ENCODE assay signal across 18 cellular contexts in the genomic region with DNA sequence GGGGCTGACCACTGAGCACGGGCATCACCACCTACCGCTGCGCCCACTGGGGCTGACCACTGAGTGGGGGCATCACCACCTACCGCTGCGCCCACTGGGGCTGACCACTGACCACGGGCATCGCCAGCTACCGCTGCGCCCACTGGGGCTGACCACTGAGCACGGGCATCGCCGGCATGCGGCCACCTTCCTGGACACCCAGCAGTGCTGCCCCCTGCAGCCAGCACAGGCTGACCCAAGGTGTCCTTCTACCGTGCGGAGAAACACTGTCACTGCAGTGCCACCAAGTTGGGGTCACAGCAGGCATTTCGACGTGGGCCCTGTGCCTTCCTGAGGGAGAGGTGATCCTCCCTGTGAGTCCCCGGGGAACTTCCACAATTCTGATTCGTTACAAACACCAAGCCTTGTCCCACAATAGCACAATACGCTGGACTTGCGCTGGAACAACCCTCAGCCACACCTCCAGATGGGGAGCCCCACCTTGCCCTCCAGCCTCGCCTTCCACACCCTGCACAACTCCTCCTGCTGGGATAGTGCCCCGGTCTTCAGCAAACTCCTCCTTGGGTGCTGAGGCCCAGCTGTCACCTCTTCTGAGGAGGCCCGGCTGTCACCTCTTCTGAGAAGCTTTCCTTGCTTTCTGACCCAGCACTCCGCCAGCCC.
"Had no signal": no experiment of that assay in that cellular context is flagged by ENCODE, and none has a peak within 500 bp of the region (broad histone marks: within the 10 kb centered on the region; RNA-seq: fewer than 3 reads in every experiment).

No MANE protein-coding gene starts in this region.

- H3K27me3 ChIP-seq: gastrocnemius medialis, tibial nerve, vagina had no signal

- ATAC-seq: activated CD4-positive, CD25-positive, alpha-beta regulatory T cell treated with anti-CD3 and anti-CD28 coated beads, Interleukin-2, amount 50 U/mL, for 24 hours; activated naive CD8-positive, alpha-beta T cell treated with anti-CD3 and anti-CD28 coated beads, Interleukin-2, amount 50 U/mL, for 24 hours; gastrocnemius medialis had no signal

- H3K9me3 ChIP-seq: gastrocnemius medialis, tibial nerve, vagina had no signal

- H3K4me1 ChIP-seq: gastrocnemius medialis had no signal

- H3K9me3 Mint-ChIP-seq: activated naive CD8-positive, alpha-beta T cell treated with anti-CD3 and anti-CD28 coated beads, Interleukin-2, amount 50 U/mL, for 24 hours; nephron had no signal

- H3K27me3 Mint-ChIP-seq: activated naive CD8-positive, alpha-beta T cell treated with anti-CD3 and anti-CD28 coated beads, Interleukin-2, amount 50 U/mL, for 24 hours had no signal

- H3K27ac ChIP-seq: gastrocnemius medialis, skin epidermis, tibial nerve, vagina had no signal

- H3K4me3 ChIP-seq: gastrocnemius medialis, skin epidermis, tibial nerve, vagina had no signal

- H3K4me3 Mint-ChIP-seq: activated naive CD8-positive, alpha-beta T cell treated with anti-CD3 and anti-CD28 coated beads, Interleukin-2, amount 50 U/mL, for 24 hours had no signal

- DNase-seq: activated naive CD4-positive, alpha-beta T cell treated with Interleukin-2 at 50 U/mL for 16 hours; activated naive CD8-positive, alpha-beta T cell treated with anti-CD3 and anti-CD28 coated beads, Interleukin-2, amount 50 U/mL, for 24 hours; aorta; erythroblast; gastrocnemius medialis; islet precursor cell; mesendoderm; occipital lobe; stimulated activated CD4-positive, alpha-beta T cell treated with anti-CD3 and anti-CD28 coated beads, Interleukin-15, amount 100 ng/mL, for 24 hours; stimulated activated CD4-positive, alpha-beta T cell treated with anti-CD3 and anti-CD28 coated beads, Interleukin-4, amount 100 ng/mL, for 1 hour; stimulated activated naive CD4-positive, alpha-beta T cell treated with Interleukin-2 at 50 U/mL for 16 hours; substantia nigra; T-helper 2 cell had no signal

- H3K36me3 ChIP-seq: gastrocnemius medialis, vagina had no signal

- H3K27ac Mint-ChIP-seq: activated naive CD8-positive, alpha-beta T cell treated with anti-CD3 and anti-CD28 coated beads, Interleukin-2, amount 50 U/mL, for 24 hours had no signal
